13 cellular contexts compared by ENCODE assay signal in genomic region chr20:63443606-63444395, GRCh38. TPM values are rescaled to one million over a fixed set of nuclear protein-coding genes. Genes with fewer than 3 reads are reported as not detected.
DNase-seq lines count a peak whose midpoint lies in the region; ATAC-seq and TF ChIP-seq lines count a peak whose summit lies in the region.
"Had no signal": no experiment of that assay in that cellular context is flagged by ENCODE, and none has a peak within 500 bp of the region (broad histone marks: within the 10 kb centered on the region; RNA-seq: fewer than 3 reads in every experiment).

No MANE protein-coding gene starts in this region.

- H3K27ac Mint-ChIP-seq in neural crest cell (ENCODE audit: unreplicated experiment), result peak overlapping the region; percentile 50
- H3K27ac Mint-ChIP-seq: CD4-positive, CD25-positive, alpha-beta regulatory T cell had no signal

- peaks cover 21% of the 10 kb centered on the region for H3K4me1 Mint-ChIP-seq in neural crest cell

- H3K27me3 ChIP-seq in BLaER1 (no peaks in the 10 kb centered on the region), RWPE2 (ENCODE audit: insufficient read depth, poor library complexity, severe bottlenecking) (peaks cover 16% of the 10 kb centered on the region)
- peaks cover 5% of the 10 kb centered on the region for H3K27me3 ChIP-seq in effector memory CD4-positive, alpha-beta T cell (replicated peaks; ENCODE audit: control insufficient read depth, insufficient read depth, low read length, poor library complexity, severe bottlenecking)

- no peak overlapping the region for H3K9ac ChIP-seq in BLaER1

- no peaks in the 10 kb centered on the region for H3K27me3 Mint-ChIP-seq in neural crest cell (ENCODE audit: low read depth)

- H3K4me2 ChIP-seq in BLaER1, result peak overlapping the region; percentile 89

- peaks cover 5% of the 10 kb centered on the region for H3K36me3 Mint-ChIP-seq in neural crest cell (ENCODE audit: low read depth)
- H3K36me3 Mint-ChIP-seq: CD4-positive, CD25-positive, alpha-beta regulatory T cell had no signal

- H3K4me1 ChIP-seq in BLaER1, result peaks cover 93% of the 10 kb centered on the region
- no peaks in the 10 kb centered on the region for H3K4me1 ChIP-seq in RWPE2 (ENCODE audit: insufficient read depth, poor library complexity, severe bottlenecking)
- H3K4me1 ChIP-seq in effector memory CD4-positive, alpha-beta T cell (ENCODE audit: control insufficient read depth, insufficient read depth, low read length, poor library complexity, severe bottlenecking), result peaks cover 13% of the 10 kb centered on the region

- ATAC-seq in RWPE2 (ENCODE audit: low read depth), result no peak

- H3K9me3 ChIP-seq in BLaER1, result no peaks in the 10 kb centered on the region
- H3K9me3 ChIP-seq in RWPE2 (ENCODE audit: severe bottlenecking), result peaks cover 2% of the 10 kb centered on the region
- H3K9me3 ChIP-seq in effector memory CD4-positive, alpha-beta T cell (ENCODE audit: control insufficient read depth, low read length), result no peaks in the 10 kb centered on the region

- no peaks in the 10 kb centered on the region for H3K36me3 ChIP-seq in BLaER1
- H3K36me3 ChIP-seq in RWPE2 (ENCODE audit: low read depth), result no peaks in the 10 kb centered on the region
- no peaks in the 10 kb centered on the region for H3K36me3 ChIP-seq in effector memory CD4-positive, alpha-beta T cell (ENCODE audit: control insufficient read depth, insufficient read depth, low read length)

- peaks cover 31% of the 10 kb centered on the region for H4K20me1 ChIP-seq in BLaER1

- TF ChIP-seq CTCF in RWPE2 (IDR thresholded peaks at IDR 0.05; ENCODE audit: poor library complexity, severe bottlenecking) (no peak), neural crest cell (conservative IDR thresholded peaks at IDR 0.05) (no peak)

- H3K4me3 Mint-ChIP-seq in neural crest cell, result no peak overlapping the region
- H3K4me3 Mint-ChIP-seq: CD4-positive, CD25-positive, alpha-beta regulatory T cell had no signal

- H3K27ac ChIP-seq in BLaER1 (peak overlapping the region; percentile 60; the same call in 1 of the 2 replicates), RWPE2 (ENCODE audit: poor library complexity, severe bottlenecking) (no peak overlapping the region)
- H3K27ac ChIP-seq in effector memory CD4-positive, alpha-beta T cell (ENCODE audit: insufficient read depth, low read length, poor library complexity, severe bottlenecking), result no peak overlapping the region
- H3K27ac ChIP-seq: 22Rv1 had no signal

- H3K9me3 Mint-ChIP-seq in neural crest cell, result peaks cover 6% of the 10 kb centered on the region

- peak; percentile 15 for DNase-seq in NCI-H2107 treated with DMSO at 0.1 percent for 48 hours (lab: John Stamatoyannopoulos, UW; ENCODE audit: unreplicated experiment)
- no peak for DNase-seq in NCI-H2107 (lab: John Stamatoyannopoulos, UW)
- DNase-seq in RWPE2 (ENCODE audit: low spot score), result peak; percentile 79
- DNase-seq in neural crest cell (ENCODE audit: low read depth, low spot score), result no peak
- DNase-seq in HPDE6-E6E7 (ENCODE audit: extremely low spot score), result no peak
- no peak for DNase-seq in effector memory CD4-positive, alpha-beta T cell
- DNase-seq in cerebellum (ENCODE audit: low spot score), result no peak
- DNase-seq: CD4-positive, CD25-positive, alpha-beta regulatory T cell; DMS53; GF-D8; HCEC 1CT had no signal

- H3K4me3 ChIP-seq in BLaER1, result no peak overlapping the region; the same call in 1 of the 2 replicates
- no peak overlapping the region for H3K4me3 ChIP-seq in RWPE2 (ENCODE audit: severe bottlenecking)
- H3K4me3 ChIP-seq in effector memory CD4-positive, alpha-beta T cell (ENCODE audit: insufficient read depth, low read depth, low read length, poor library complexity, severe bottlenecking), result no peak overlapping the region

RNA-seq across cellular contexts. Expression of gene KCNQ2, which starts 28.7 kb away (rescaled TPM):
- 143 and 157 TPM in 2 replicates for total RNA-seq in neural crest cell
- total RNA-seq in cerebellum, result 116 TPM

RNA-seq across cellular contexts. Expression of gene EEF1A2, which starts 55.1 kb away (rescaled TPM):
- total RNA-seq in neural crest cell (4.5 and 4.6 TPM in 2 replicates), cerebellum (78.4 TPM)

Comparison
In these comparisons a context has a peak if more than half of its experiments do, and no peak if none do; other contexts are left out.
1. DNase-seq: peak in NCI-H2107 treated with DMSO at 0.1 percent for 48 hours (single experiment) and RWPE2 (single experiment); none in NCI-H2107 (single experiment), neural crest cell (single experiment), HPDE6-E6E7 (single experiment), effector memory CD4-positive, alpha-beta T cell (0 of 3) and cerebellum (single experiment).
2. RNA of gene EEF1A2, which starts 55.1 kb away (total RNA-seq): 78.4 TPM in cerebellum (single experiment); 4.5 to 4.6 TPM in neural crest cell; every median in the first group is over 10 times any median in the second.